Comparison of ENCODE assay signal across 9 cellular contexts in the genomic region with DNA sequence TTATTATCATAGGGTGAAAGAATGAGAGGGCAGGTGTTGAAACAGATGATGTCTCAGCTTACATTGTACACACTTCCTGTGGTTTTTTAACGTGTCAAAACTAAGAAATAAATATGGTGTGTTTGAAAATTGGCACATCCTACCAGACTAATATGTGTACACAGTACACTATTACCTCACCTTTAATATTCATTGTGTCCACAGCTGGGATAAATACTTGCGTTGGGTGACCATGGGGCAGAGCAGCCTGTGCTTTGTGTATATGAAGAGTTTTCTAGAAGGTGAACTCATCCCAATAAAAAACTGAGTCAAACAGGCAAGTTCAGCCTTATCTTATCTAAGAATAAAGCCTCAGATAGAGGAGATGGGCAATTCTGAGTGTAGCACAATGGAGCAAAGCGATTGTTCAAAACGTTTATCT. TPM values are rescaled to one million over a fixed set of nuclear protein-coding genes. Genes with fewer than 3 reads are reported as not detected.
A peak's percentile ranks its signal among the peaks of the same experiment; 100 is the strongest.
DNase-seq lines count a peak whose midpoint lies in the region; ATAC-seq lines count a peak whose summit lies in the region.
"Had no signal": no experiment of that assay in that cellular context is flagged by ENCODE, and none has a peak within 500 bp of the region (broad histone marks: within the 10 kb centered on the region; RNA-seq: fewer than 3 reads in every experiment).

No MANE protein-coding gene starts in this region.

- no peak overlapping the region for H3K27ac Mint-ChIP-seq in activated CD4-positive, alpha-beta T cell treated with anti-CD3 and anti-CD28 coated beads for 36 hours

- no peaks in the 10 kb centered on the region for H3K9me3 ChIP-seq in HAP-1

- H3K27me3 Mint-ChIP-seq in activated CD4-positive, alpha-beta T cell treated with anti-CD3 and anti-CD28 coated beads for 36 hours = no peaks in the 10 kb centered on the region

- in situ Hi-C loops in HAP-1 (cut with MboI; ENCODE audit: low sequenced_read_pairs) = no loop called here

- H3K27me3 ChIP-seq in HAP-1 (ENCODE audit: low read depth) = no peaks in the 10 kb centered on the region

- H3K36me3 Mint-ChIP-seq in activated CD4-positive, alpha-beta T cell treated with anti-CD3 and anti-CD28 coated beads for 36 hours (ENCODE audit: low read depth) = no peaks in the 10 kb centered on the region

- no peaks in the 10 kb centered on the region for H3K4me1 ChIP-seq in HAP-1

- POLR2A ChIA-PET in activated CD4-positive, alpha-beta T cell treated with anti-CD3 and anti-CD28 coated beads for 36 hours (lab: Charles Lee) = no interaction called here

- H3K36me3 ChIP-seq in HAP-1 (replicated peaks) = no peaks in the 10 kb centered on the region

- CTCF ChIA-PET in activated CD4-positive, alpha-beta T cell treated with anti-CD3 and anti-CD28 coated beads for 36 hours (lab: Charles Lee) = no interaction called here

- peaks cover 13% of the 10 kb centered on the region for H3K4me1 Mint-ChIP-seq in activated CD4-positive, alpha-beta T cell treated with anti-CD3 and anti-CD28 coated beads for 36 hours

- DNase-seq in activated CD4-positive, alpha-beta T cell treated with anti-CD3 and anti-CD28 coated beads for 36 hours = no peak
- DNase-seq in activated CD4-positive, alpha-beta T cell treated with anti-CD3 and anti-CD28 coated beads, Interleukin-2, amount 50 U/mL, for 48 hours = no peak
- DNase-seq in NOMO-1 treated with dmso at 0.1 percent for 144 hours (lab: John Stamatoyannopoulos, UW; ENCODE audit: unreplicated experiment) (peak; percentile 61), HAP-1 (ENCODE audit: low spot score in 2 of 2) (no peak), NCI-H1694 (lab: John Stamatoyannopoulos, UW) (no peak)
- DNase-seq in stimulated activated naive CD8-positive, alpha-beta T cell treated with anti-CD3 and anti-CD28 coated beads, Interleukin-15, Interleukin-2, amounts not matched to agents 100 U/mL and 50 U/mL, for 24 hours = no peak
- DNase-seq: foreskin fibroblast had no signal

- no peak overlapping the region for H3K4me3 ChIP-seq in HAP-1

- intact Hi-C loops in activated CD4-positive, alpha-beta T cell treated with anti-CD3 and anti-CD28 coated beads for 36 hours (cut with DNase I, micrococcal nuclease) = no loop called here

- ATAC-seq in activated CD4-positive, alpha-beta T cell treated with anti-CD3 and anti-CD28 coated beads for 36 hours = peak; percentile 55
- ATAC-seq in HG03442 (IDR thresholded peaks at IDR 0.05; ENCODE audit: unreplicated experiment) (peak; percentile 57), HG03457 (IDR thresholded peaks at IDR 0.05; ENCODE audit: unreplicated experiment) (no peak)
- ATAC-seq in stimulated activated naive CD8-positive, alpha-beta T cell treated with anti-CD3 and anti-CD28 coated beads, Interleukin-15, Interleukin-2, amounts not matched to agents 100 U/mL and 50 U/mL, for 24 hours = peak; percentile 23

- no peak overlapping the region for H3K4me3 Mint-ChIP-seq in activated CD4-positive, alpha-beta T cell treated with anti-CD3 and anti-CD28 coated beads for 36 hours

- H3K9me3 Mint-ChIP-seq in activated CD4-positive, alpha-beta T cell treated with anti-CD3 and anti-CD28 coated beads for 36 hours (ENCODE audit: low read depth) = peaks cover 4% of the 10 kb centered on the region

RNA-seq across cellular contexts. Expression of gene SUCNR1, which starts 17.3 kb away (rescaled TPM):
- not detected for total RNA-seq in activated CD4-positive, alpha-beta T cell treated with anti-CD3 and anti-CD28 coated beads for 36 hours
